Comparison of ENCODE assay signal across 8 cellular contexts in genomic region chr1:224503161-224504118, GRCh38.
DNase-seq lines count a peak whose midpoint lies in the region; ATAC-seq and TF ChIP-seq lines count a peak whose summit lies in the region.

No MANE protein-coding gene starts in this region.

- TF ChIP-seq CTCF in DND-41 (IDR thresholded peaks at IDR 0.05; ENCODE audit: borderline replicate concordance, extremely low read depth, low read length, poor library complexity, severe bottlenecking) = peak; percentile 56

- H3K9me3 ChIP-seq in DND-41 (ENCODE audit: insufficient read depth, low read length, severe bottlenecking) = no peaks in the 10 kb centered on the region

- peak; percentile 67 for ATAC-seq in DND-41 (ENCODE audit: insufficient read depth, low read depth)
- ATAC-seq in GM19397 (IDR thresholded peaks at IDR 0.05; ENCODE audit: unreplicated experiment) = peak; percentile 95
- ATAC-seq in HG03432 (IDR thresholded peaks at IDR 0.05; ENCODE audit: unreplicated experiment) = peak; percentile 92

- peak overlapping the region; percentile 12 for H2AFZ ChIP-seq in DND-41 (ENCODE audit: low read depth, low read length)

- no peak overlapping the region for H3K27ac Mint-ChIP-seq in activated T-helper 1 cell treated with anti-CD3 and anti-CD28 coated beads, Interleukin-12 subunit alpha, Interleukin-12 subunit beta, Interleukin-2, Interleukin-4 antibody, amounts not matched to agents 30 ng/mL and 10 ng/mL and 1 ng/mL, durations not matched to agents 14 hours and 24 hours and 36 hours

- H3K36me3 Mint-ChIP-seq in activated T-helper 1 cell treated with anti-CD3 and anti-CD28 coated beads, Interleukin-12 subunit alpha, Interleukin-12 subunit beta, Interleukin-2, Interleukin-4 antibody, amounts not matched to agents 30 ng/mL and 10 ng/mL and 1 ng/mL, durations not matched to agents 14 hours and 24 hours and 36 hours (ENCODE audit: low read depth) = no peaks in the 10 kb centered on the region

- H3K4me2 ChIP-seq in DND-41 (ENCODE audit: insufficient read depth, low read length) = peak overlapping the region; percentile 62

- H3K27ac ChIP-seq in DND-41 (ENCODE audit: low read length) = peak overlapping the region; percentile 82

- peaks cover 66% of the 10 kb centered on the region for H3K4me1 ChIP-seq in DND-41 (ENCODE audit: insufficient read depth, low read length)

- H4K20me1 ChIP-seq in DND-41 (ENCODE audit: insufficient read depth, low read length) = no peaks in the 10 kb centered on the region

- H3K27me3 Mint-ChIP-seq in activated T-helper 1 cell treated with anti-CD3 and anti-CD28 coated beads, Interleukin-12 subunit alpha, Interleukin-12 subunit beta, Interleukin-2, Interleukin-4 antibody, amounts not matched to agents 30 ng/mL and 10 ng/mL and 1 ng/mL, durations not matched to agents 14 hours and 24 hours and 36 hours (ENCODE audit: insufficient read depth) = peaks cover 1% of the 10 kb centered on the region

- intact Hi-C loops in activated T-helper 1 cell treated with anti-CD3 and anti-CD28 coated beads, Interleukin-12 subunit alpha, Interleukin-12 subunit beta, Interleukin-2, Interleukin-4 antibody, amounts not matched to agents 30 ng/mL and 10 ng/mL and 1 ng/mL, durations not matched to agents 14 hours and 24 hours and 36 hours (cut with micrococcal nuclease) = loop anchor here (5.0 kb wide), 1 partner anchor 1374 kb away; no protein-coding TSS in a partner anchor

- H3K9me3 Mint-ChIP-seq in activated T-helper 1 cell treated with anti-CD3 and anti-CD28 coated beads, Interleukin-12 subunit alpha, Interleukin-12 subunit beta, Interleukin-2, Interleukin-4 antibody, amounts not matched to agents 30 ng/mL and 10 ng/mL and 1 ng/mL, durations not matched to agents 14 hours and 24 hours and 36 hours = no peaks in the 10 kb centered on the region

- DNase-seq in DND-41 (peak; percentile 79), NCI-H446 (lab: John Stamatoyannopoulos, UW) (peak; percentile 73 to 95), glomerular visceral epithelial cell (ENCODE audit: extremely low spot score) (peak; percentile 95), nucleus accumbens (lab: John Stamatoyannopoulos, UW) (peak in 53 of 56 donors; percentile 14 to 79 (median 53))
- DNase-seq in activated T-helper 1 cell treated with anti-CD3 and anti-CD28 coated beads, Interleukin-12 subunit alpha, Interleukin-12 subunit beta, Interleukin-2, Interleukin-4 antibody, amounts not matched to agents 30 ng/mL and 10 ng/mL and 1 ng/mL, durations not matched to agents 14 hours and 24 hours and 36 hours (ENCODE audit: low spot score) = no peak
- DNase-seq in stimulated activated CD4-positive, alpha-beta T cell treated with anti-CD3 and anti-CD28 coated beads, Interleukin-4, amount 100 ng/mL, for 24 hours = no peak

- H3K9ac ChIP-seq in DND-41 (ENCODE audit: low read depth, low read length) = peak overlapping the region; percentile 46

- no peaks in the 10 kb centered on the region for H3K27me3 ChIP-seq in DND-41 (ENCODE audit: insufficient read depth, low read length, poor library complexity)

- peak overlapping the region; percentile 53 for H3K4me3 Mint-ChIP-seq in activated T-helper 1 cell treated with anti-CD3 and anti-CD28 coated beads, Interleukin-12 subunit alpha, Interleukin-12 subunit beta, Interleukin-2, Interleukin-4 antibody, amounts not matched to agents 30 ng/mL and 10 ng/mL and 1 ng/mL, durations not matched to agents 14 hours and 24 hours and 36 hours

- peaks cover 47% of the 10 kb centered on the region for H3K4me1 Mint-ChIP-seq in activated T-helper 1 cell treated with anti-CD3 and anti-CD28 coated beads, Interleukin-12 subunit alpha, Interleukin-12 subunit beta, Interleukin-2, Interleukin-4 antibody, amounts not matched to agents 30 ng/mL and 10 ng/mL and 1 ng/mL, durations not matched to agents 14 hours and 24 hours and 36 hours (ENCODE audit: low read depth)

- no peaks in the 10 kb centered on the region for H3K36me3 ChIP-seq in DND-41 (ENCODE audit: insufficient read depth, low read length)

- peak overlapping the region in 1 of 2 experiments; percentile 33; a peak in 2 of 4 replicates for H3K4me3 ChIP-seq in DND-41 (ENCODE audit: low read depth in 1 of 2, low read length in 2 of 2)

- no peaks in the 10 kb centered on the region for H3K79me2 ChIP-seq in DND-41 (ENCODE audit: insufficient read depth, low read length)

Comparison
In these comparisons a context has a peak if more than half of its experiments do, and no peak if none do; other contexts are left out.
1. DNase-seq: peak in DND-41 (single experiment), NCI-H446 (2 of 2), glomerular visceral epithelial cell (single experiment) and nucleus accumbens (53 of 56); none in activated T-helper 1 cell treated with anti-CD3 and anti-CD28 coated beads, Interleukin-12 subunit alpha, Interleukin-12 subunit beta, Interleukin-2, Interleukin-4 antibody, amounts not matched to agents 30 ng/mL and 10 ng/mL and 1 ng/mL, durations not matched to agents 14 hours and 24 hours and 36 hours (single experiment) and stimulated activated CD4-positive, alpha-beta T cell treated with anti-CD3 and anti-CD28 coated beads, Interleukin-4, amount 100 ng/mL, for 24 hours (single experiment).
2. Peak in every context shown above with its lines, with median percentiles within 50 percentile points of each other: ATAC-seq.